In genomic region chr17:56819431-56820145, GRCh38 we compare ENCODE assay signal across 8 cellular contexts. TPM values are rescaled to one million over a fixed set of nuclear protein-coding genes. Genes with fewer than 3 reads are reported as not detected.
DNase-seq lines count a peak whose midpoint lies in the region; ATAC-seq and TF ChIP-seq lines count a peak whose summit lies in the region.

No MANE protein-coding gene starts in this region.

- no peak overlapping the region for H3K9ac ChIP-seq in neuronal stem cell (ENCODE audit: low read depth, low read length, poor library complexity)

- peak overlapping the region; percentile 60 for H2AFZ ChIP-seq in neuronal stem cell (ENCODE audit: low read length)

- H3K4ac ChIP-seq in neuronal stem cell (ENCODE audit: low read length) = no peak overlapping the region

- H3K9me3 ChIP-seq in Panc1 (ENCODE audit: control insufficient read depth, insufficient read depth, low read depth, low read length) (no peaks in the 10 kb centered on the region), neuronal stem cell (replicated peaks in 1 of 2; ENCODE audit: control insufficient read depth in 2 of 2, insufficient read depth in 1 of 2, low read depth in 1 of 2, low read length in 2 of 2) (no peaks in the 10 kb centered on the region), suprapubic skin (no peaks in the 10 kb centered on the region)

- H3K18ac ChIP-seq in neuronal stem cell (ENCODE audit: low read length) = no peak overlapping the region

- no peak overlapping the region for H3K14ac ChIP-seq in neuronal stem cell (ENCODE audit: low read length)

- no peak overlapping the region for H2BK15ac ChIP-seq in neuronal stem cell (ENCODE audit: low read length)

- no peak overlapping the region for H4K91ac ChIP-seq in neuronal stem cell (ENCODE audit: low read depth, low read length, poor library complexity)

- no peak overlapping the region for H4K8ac ChIP-seq in neuronal stem cell (ENCODE audit: low read depth, low read length)

- H3K4me3 ChIP-seq in Panc1 (ENCODE audit: low read depth in 2 of 2, low read length in 2 of 2) = 0 out of 4 replicates have a peak overlapping the region, but pooled peaks of 1 of the 2 experiments have one; percentile 3
- no peak overlapping the region for H3K4me3 ChIP-seq in neuronal stem cell (ENCODE audit: low read length in 2 of 2)
- no peak overlapping the region for H3K4me3 ChIP-seq in suprapubic skin

- in situ Hi-C loops in Panc1 (cut with HindIII; ENCODE audit: low pct_unique_long_range_greater_than_20kb, low sequenced_read_pairs) = no loop called here

- H3K27ac ChIP-seq in Panc1 (ENCODE audit: low read length) (0 out of 2 replicates have a peak overlapping the region, but pooled peaks have one; percentile 23), neuronal stem cell (replicated peaks; ENCODE audit: low read length) (no peak overlapping the region), suprapubic skin (no peak overlapping the region)

- peak; percentile 35 for DNase-seq in CMK (ENCODE audit: low read depth)
- DNase-seq in KG1 (lab: John Stamatoyannopoulos, UW) = peak; percentile 67
- DNase-seq in Panc1 (ENCODE audit: low read depth, low spot score) = peak; percentile 61
- peak; percentile 60 for DNase-seq in activated T-cell treated with anti-CD3 and anti-CD28 coated beads for 48 hours (ENCODE audit: low read depth)
- peak; percentile 46 for DNase-seq in fibroblast of gingiva (ENCODE audit: low read depth)
- peak; percentile 63 for DNase-seq in neuronal stem cell (ENCODE audit: low spot score)
- peak; percentile 49 to 76 for DNase-seq in suprapubic skin (ENCODE audit: low spot score in 2 of 2)

- H3K4me2 ChIP-seq in neuronal stem cell (ENCODE audit: insufficient read depth, low read length, poor library complexity, severe bottlenecking) = no peak overlapping the region

- H3K4me1 ChIP-seq in Panc1 (ENCODE audit: control insufficient read depth, insufficient read depth, low read length) (0 out of 2 replicates have a peak, but pooled peaks cover 3% of the 10 kb centered on the region), neuronal stem cell (ENCODE audit: control insufficient read depth in 2 of 2, insufficient read depth in 1 of 2, low read depth in 1 of 2, low read length in 2 of 2) (no peaks in the 10 kb centered on the region), suprapubic skin (peaks cover 7% of the 10 kb centered on the region)

- H2AK5ac ChIP-seq in neuronal stem cell (ENCODE audit: low read depth, low read length) = no peak overlapping the region

- ATAC-seq in GM21360 (IDR thresholded peaks at IDR 0.05; ENCODE audit: unreplicated experiment) (peak; percentile 64), Panc1 (peak; percentile 98)

- no peaks in the 10 kb centered on the region for H3K79me1 ChIP-seq in neuronal stem cell (ENCODE audit: low read depth, low read length)

- TF ChIP-seq EP300 in suprapubic skin (IDR thresholded peaks at IDR 0.05) = no peak

- no CpG with 5 or more reads among the region's 14 CpGs for WGBS in neuronal stem cell (ENCODE audit: extremely low coverage in 2 of 2, insufficient read length in 2 of 2, insufficient replicate concordance in 1 of 2), 2 donors
- WGBS in suprapubic skin = 20% methylated on average over 14 of the region's 14 CpGs

- no peak overlapping the region for H3K23ac ChIP-seq in neuronal stem cell (ENCODE audit: low read depth, low read length, poor library complexity)

- H3K36me3 ChIP-seq in Panc1 (ENCODE audit: control insufficient read depth, insufficient read depth, low read length) = no peaks in the 10 kb centered on the region
- H3K36me3 ChIP-seq in neuronal stem cell (replicated peaks in 1 of 2; ENCODE audit: control insufficient read depth in 2 of 2, insufficient read depth in 2 of 2, low read length in 2 of 2) = no peaks in the 10 kb centered on the region
- H3K36me3 ChIP-seq in suprapubic skin = no peaks in the 10 kb centered on the region

- H2BK12ac ChIP-seq in neuronal stem cell (ENCODE audit: low read length) = no peak overlapping the region

- intact Hi-C loops in Panc1 (cut with micrococcal nuclease; ENCODE audit: unreplicated experiment) = loop anchor here (2.0 kb wide), 1 partner anchor 119 kb away; no protein-coding TSS in a partner anchor

- BruUV-seq in Panc1 (replicated peaks; lab: Mats Ljungman, UMichigan) = no TSS peak

- TF ChIP-seq POLR2A in suprapubic skin (IDR thresholded peaks at IDR 0.05) = no peak

- no peak overlapping the region for H2BK120ac ChIP-seq in neuronal stem cell (ENCODE audit: low read depth, low read length)

- H3K27me3 ChIP-seq in Panc1 (ENCODE audit: control insufficient read depth, insufficient read depth, low read length) (no peaks in the 10 kb centered on the region), neuronal stem cell (ENCODE audit: control insufficient read depth in 3 of 3, insufficient read depth in 3 of 3, low read depth in 1 of 3, low read length in 3 of 3) (peaks cover 0 to 14% (median 0%) of the 10 kb centered on the region in 3 experiments), suprapubic skin (no peaks in the 10 kb centered on the region)

- CTCF ChIA-PET in Panc1 (lab: Charles Lee) = interaction anchor here (0.6 to 1.5 kb wide), 8 partner anchors 9 to 324 kb away, joined by 3 to 4 read pairs (median 3); partner anchors contain the start of gene TRIM25

- TF ChIP-seq CTCF in Panc1 (IDR thresholded peaks at IDR 0.05) (peak; percentile 92), suprapubic skin (IDR thresholded peaks at IDR 0.05) (peak; percentile 66 to 84)

- H2BK5ac ChIP-seq in neuronal stem cell (ENCODE audit: low read length) = no peak overlapping the region

- POLR2A ChIA-PET in Panc1 (lab: Charles Lee) = interaction anchor here (0.6 kb wide), 1 partner anchor 94 kb away, joined by 3 read pairs; the partner anchor contains the start of gene TRIM25

RNA-seq across cellular contexts. Expression of gene C17orf67, which starts 14.1 kb away (rescaled TPM):
- total RNA-seq in Panc1 (2021; ENCODE audit: unreplicated experiment) = 3.4 TPM
- polyA plus RNA-seq in Panc1 (2012; ENCODE audit: insufficient read length) = 2.2 TPM
- 1.4 TPM for polyA plus RNA-seq in neuronal stem cell (2013, experiment 1 of 2)
- 1.4 TPM for polyA plus RNA-seq in neuronal stem cell (2013, experiment 2 of 2)
- 1 to 10 TPM in 2 of 4 donors, under 1 TPM in 2; 0.52 to 3.7 (median 1.0) TPM for total RNA-seq in suprapubic skin

RNA-seq across cellular contexts. Expression of gene DGKE, which starts 14.4 kb away (rescaled TPM):
- 19.1 TPM for total RNA-seq in Panc1 (2021; ENCODE audit: unreplicated experiment)
- 8.1 TPM for polyA plus RNA-seq in Panc1 (2012; ENCODE audit: insufficient read length)
- 3.7 TPM for polyA plus RNA-seq in neuronal stem cell (2013, experiment 1 of 2)
- 3.2 TPM for polyA plus RNA-seq in neuronal stem cell (2013, experiment 2 of 2)
- total RNA-seq in suprapubic skin = 1 to 10 TPM; 3.4 to 7.7 (median 5.9) TPM
